In the genomic region with DNA sequence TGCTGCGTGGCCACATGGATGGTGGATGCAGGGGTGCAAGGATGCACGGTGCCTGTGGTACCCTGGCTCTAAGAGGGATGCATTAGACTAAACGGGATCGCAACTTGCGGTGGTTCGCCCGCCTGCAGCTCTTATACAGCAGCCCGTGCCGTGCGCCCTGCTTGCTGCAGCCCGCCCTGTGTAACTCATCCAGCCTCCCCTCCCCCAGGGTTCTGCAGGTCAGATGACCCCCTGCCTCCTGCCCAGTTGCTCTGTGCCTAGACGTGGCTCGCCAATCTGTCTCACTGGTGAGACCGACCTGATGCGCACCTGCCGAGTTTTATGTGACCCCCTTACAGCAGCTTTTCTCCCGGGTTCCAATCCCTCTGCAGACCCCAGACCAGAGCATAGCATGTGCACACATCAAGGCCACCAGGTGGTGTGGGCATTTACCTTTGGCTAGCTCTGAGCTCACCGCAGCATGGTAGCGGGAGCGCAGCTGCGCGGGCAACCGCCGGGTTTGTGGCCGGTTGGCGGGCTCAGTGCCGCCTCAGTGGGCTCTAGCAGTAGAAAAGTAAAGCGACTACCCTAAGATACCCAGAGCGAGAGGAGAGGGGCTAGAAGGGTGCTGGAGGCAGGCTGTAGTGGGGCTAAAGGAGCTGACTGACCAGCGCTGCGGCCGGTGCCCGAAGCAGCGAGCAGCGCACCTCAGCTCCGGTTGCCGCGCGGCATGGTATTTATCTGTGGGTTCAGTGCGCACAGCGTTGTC, we compare ENCODE assay signal across 8 cellular contexts. TPM values are rescaled to one million over a fixed set of nuclear protein-coding genes. Genes with fewer than 3 reads are reported as not detected.
DNase-seq lines count a peak whose midpoint lies in the region; ATAC-seq and TF ChIP-seq lines count a peak whose summit lies in the region.

No MANE protein-coding gene starts in this region.

- intact Hi-C loops in A673 (cut with micrococcal nuclease; ENCODE audit: unreplicated experiment) (loop anchor here (5.0 to 10.0 kb wide), 3 partner anchors 199 to 617 kb away; partner anchors contain the start of gene STX16), MCF 10A (cut with micrococcal nuclease) (loop anchor here (5.0 kb wide), 1 partner anchor 199 kb away; the partner anchor contains the start of gene STX16)

- no peak overlapping the region for H3K27ac ChIP-seq in A673 (ENCODE audit: low read depth, low read length, poor library complexity, severe bottlenecking)

- peaks cover 8% of the 10 kb centered on the region for H3K4me1 ChIP-seq in A673 (ENCODE audit: insufficient read depth, low read length, poor library complexity, severe bottlenecking)
- peaks cover 13% of the 10 kb centered on the region for H3K4me1 ChIP-seq in mononuclear cell (ENCODE audit: insufficient read depth, low read length)

- peaks cover 42% of the 10 kb centered on the region for H3K27me3 Mint-ChIP-seq in MCF 10A (ENCODE audit: insufficient read depth, unreplicated experiment)

- H3K36me3 ChIP-seq in A673 (ENCODE audit: insufficient read depth, low read length, poor library complexity, severe bottlenecking) = no peaks in the 10 kb centered on the region

- H3K9me3 ChIP-seq in A673 (ENCODE audit: low read depth, low read length, poor library complexity, severe bottlenecking) = no peaks in the 10 kb centered on the region
- no peaks in the 10 kb centered on the region for H3K9me3 ChIP-seq in mononuclear cell (ENCODE audit: low read depth, low read length)

- POLR2A ChIA-PET in A673 (lab: Charles Lee; ENCODE audit: low non-redundant PET) (no interaction called here), MCF 10A (lab: Yijun Ruan, JAX) (interaction anchor here (0.5 to 1.5 kb wide), 3 partner anchors 32 to 633 kb away, joined by 3 to 6 read pairs (median 3); partner anchors contain the start of gene STX16)

- peak overlapping the region; percentile 81 for H3K27ac Mint-ChIP-seq in MCF 10A (ENCODE audit: low read depth, unreplicated experiment)

- H3K27me3 ChIP-seq in A673 (replicated peaks; ENCODE audit: insufficient read depth, low read depth, low read length, poor library complexity) (peaks cover 41% of the 10 kb centered on the region), mononuclear cell (ENCODE audit: insufficient read depth, low read length) (peaks cover 50% of the 10 kb centered on the region)

- CTCF ChIA-PET in A673 (lab: Charles Lee) (no interaction called here), MCF 10A (lab: Yijun Ruan, JAX) (interaction anchor here (0.6 to 3.2 kb wide), 13 partner anchors 8 to 613 kb away, joined by 3 to 21 read pairs (median 4); partner anchors contain the start of gene STX16)

- peaks cover 21% of the 10 kb centered on the region for H3K4me1 Mint-ChIP-seq in MCF 10A (ENCODE audit: insufficient read depth, unreplicated experiment)

- H3K36me3 Mint-ChIP-seq in MCF 10A (ENCODE audit: insufficient read depth, unreplicated experiment) = no peaks in the 10 kb centered on the region

- peak overlapping the region; percentile 88 for H3K4me3 Mint-ChIP-seq in MCF 10A (ENCODE audit: unreplicated experiment)

- BruUV-seq in A673 (replicated peaks; lab: Mats Ljungman, UMichigan) = no TSS peak
- BruUV-seq in MCF 10A (replicated peaks; lab: Mats Ljungman, UMichigan) = no TSS peak

- ATAC-seq in HG02981 (IDR thresholded peaks at IDR 0.05; ENCODE audit: unreplicated experiment) (peak; percentile 1), HG02970 (IDR thresholded peaks at IDR 0.05; ENCODE audit: low FRiP score, unreplicated experiment) (no peak)

- H3K9me3 Mint-ChIP-seq in MCF 10A (ENCODE audit: unreplicated experiment) = no peaks in the 10 kb centered on the region

- TF ChIP-seq CTCF in A673 (conservative IDR thresholded peaks at IDR 0.05; ENCODE audit: low read depth, low read length) = no peak
- no peak for TF ChIP-seq CTCF in MCF 10A (IDR thresholded peaks at IDR 0.05; ENCODE audit: unreplicated experiment)

- H3K4me3 ChIP-seq in A673 (ENCODE audit: low read depth, low read length, poor library complexity, severe bottlenecking) (peak overlapping the region; percentile 67), mononuclear cell (ENCODE audit: low read length) (peak overlapping the region; percentile 9)

- no peak for DNase-seq in A673 (ENCODE audit: low spot score)
- no peak for DNase-seq in MCF 10A (ENCODE audit: unreplicated experiment)
- no peak for DNase-seq in effector CD8-positive, alpha-beta T cell (lab: John Stamatoyannopoulos, UW)
- DNase-seq in NCI-H1694 (lab: John Stamatoyannopoulos, UW) = no peak
- no peak for DNase-seq in NCI-H526 treated with DMSO at 0.1 percent for 48 hours (lab: John Stamatoyannopoulos, UW)

RNA-seq across cellular contexts. Expression of gene GNAS-AS1, which starts 0.7 kb away (rescaled TPM):
- 6.7 and 7.1 TPM in 2 replicates for total RNA-seq in A673 (2021)
- total RNA-seq in MCF 10A (2022) = 1.6 and 2.2 TPM in 2 replicates
- total RNA-seq in mononuclear cell = 0.10 TPM

RNA-seq across cellular contexts. Expression of gene GNAS, which starts 1.1 kb away (rescaled TPM):
- total RNA-seq in A673 (2021) (1,108 and 1,144 TPM in 2 replicates), MCF 10A (2022) (629 and 715 TPM in 2 replicates), mononuclear cell (461 TPM)
